Comparison of ENCODE assay signal across 1 cellular context in the genomic region with DNA sequence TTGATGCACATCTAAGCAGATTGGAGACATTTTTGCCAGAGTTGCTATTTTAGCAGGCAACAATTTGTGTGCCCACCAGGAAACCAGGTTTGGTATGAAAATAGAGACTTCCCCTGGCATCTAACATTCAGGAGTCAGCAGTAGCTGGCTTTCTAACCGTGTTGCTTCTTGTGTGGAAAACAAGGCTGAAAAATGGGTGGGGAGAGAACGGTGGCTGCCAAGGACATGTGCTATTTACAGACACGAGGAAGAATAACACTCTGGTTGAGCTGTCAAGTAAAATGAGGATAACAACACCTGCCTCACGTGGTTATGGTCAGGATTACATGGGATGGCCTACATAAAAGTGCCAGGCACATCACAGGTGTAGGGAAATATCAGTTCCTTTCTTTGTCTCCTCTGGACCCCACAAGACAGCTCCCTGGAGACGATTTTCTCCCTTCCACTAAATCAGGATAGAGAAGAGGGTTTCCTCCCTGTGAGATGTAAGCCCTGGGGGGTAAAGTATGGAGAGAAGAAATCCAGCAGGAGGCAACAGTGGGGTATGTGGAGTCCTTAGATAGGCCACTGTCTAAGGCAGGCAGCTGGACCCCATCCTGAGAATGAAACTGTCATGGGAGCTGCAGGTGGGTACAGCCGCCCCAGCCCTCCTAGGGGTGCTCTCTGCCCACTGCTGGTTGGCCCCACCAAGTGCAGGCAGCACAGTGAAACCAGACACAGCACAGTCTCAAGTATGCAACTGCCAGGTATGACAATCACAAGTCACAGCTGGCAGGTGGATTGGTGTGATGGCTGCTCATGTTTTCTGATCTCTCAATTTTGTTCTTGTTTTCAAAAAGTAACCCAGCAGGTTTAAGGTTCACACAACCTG.
TF ChIP-seq lines count a peak whose summit lies in the region.

No MANE protein-coding gene starts in this region.

TF ChIP-seq in A549, 52 proteins besides CTCF, POLR2A, EP300 and RAD21 (continued from another document):
- TF ChIP-seq, protein P1, sequence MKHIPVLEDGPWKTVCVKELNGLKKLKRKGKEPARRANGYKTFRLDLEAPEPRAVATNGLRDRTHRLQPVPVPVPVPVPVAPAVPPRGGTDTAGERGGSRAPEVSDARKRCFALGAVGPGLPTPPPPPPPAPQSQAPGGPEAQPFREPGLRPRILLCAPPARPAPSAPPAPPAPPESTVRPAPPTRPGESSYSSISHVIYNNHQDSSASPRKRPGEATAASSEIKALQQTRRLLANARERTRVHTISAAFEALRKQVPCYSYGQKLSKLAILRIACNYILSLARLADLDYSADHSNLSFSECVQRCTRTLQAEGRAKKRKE (CRISPR knock-in tag; IDR thresholded peaks at IDR 0.05; ENCODE audit: low read depth): no peak
- TF ChIP-seq EHF (CRISPR knock-in tag; IDR thresholded peaks at IDR 0.05) (no peak), MYC (IDR thresholded peaks at IDR 0.05; ENCODE audit: borderline replicate concordance, low read length) (no peak), HOXB13 (CRISPR knock-in tag; IDR thresholded peaks at IDR 0.05; ENCODE audit: low read depth) (no peak), NPAS2 (CRISPR knock-in tag; IDR thresholded peaks at IDR 0.05; ENCODE audit: borderline replicate concordance) (no peak)
- TF ChIP-seq, protein P2, sequence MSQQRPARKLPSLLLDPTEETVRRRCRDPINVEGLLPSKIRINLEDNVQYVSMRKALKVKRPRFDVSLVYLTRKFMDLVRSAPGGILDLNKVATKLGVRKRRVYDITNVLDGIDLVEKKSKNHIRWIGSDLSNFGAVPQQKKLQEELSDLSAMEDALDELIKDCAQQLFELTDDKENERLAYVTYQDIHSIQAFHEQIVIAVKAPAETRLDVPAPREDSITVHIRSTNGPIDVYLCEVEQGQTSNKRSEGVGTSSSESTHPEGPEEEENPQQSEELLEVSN (IDR thresholded peaks at IDR 0.05; ENCODE audit: borderline replicate concordance, low read depth): no peak
